ENCODE assay signal across 14 cellular contexts in the genomic region with DNA sequence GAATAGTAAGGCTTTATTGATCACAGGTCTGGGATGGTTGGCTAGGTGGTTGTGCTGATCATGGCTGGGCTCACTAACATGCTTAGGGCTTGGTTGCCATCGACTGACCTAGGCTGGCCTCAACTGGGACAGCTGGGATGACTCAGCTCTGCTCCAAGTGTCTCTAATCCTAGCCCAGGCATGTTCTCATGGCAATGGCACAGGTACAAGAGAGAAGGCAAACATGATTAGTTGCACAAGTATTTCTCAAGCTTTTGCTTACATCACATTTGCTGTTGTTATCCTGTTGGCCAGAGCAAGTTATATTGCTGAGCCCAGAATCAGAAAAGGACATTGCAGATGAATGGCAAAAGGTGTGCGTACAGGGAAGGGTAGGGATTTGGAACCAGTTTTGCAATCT.
DNase-seq lines count a peak whose midpoint lies in the region; ATAC-seq and TF ChIP-seq lines count a peak whose summit lies in the region.
"Had no signal": no experiment of that assay in that cellular context is flagged by ENCODE, and none has a peak within 500 bp of the region (broad histone marks: within the 10 kb centered on the region; RNA-seq: fewer than 3 reads in every experiment).

No MANE protein-coding gene starts in this region.

- H3K4ac ChIP-seq in mesenchymal stem cell (ENCODE audit: low read depth in 1 of 2, low read length in 2 of 2) = no peak overlapping the region

- no peak for TF ChIP-seq CTCF in AG10803 (conservative IDR thresholded peaks at IDR 0.05; ENCODE audit: low read length)

- H3K4me3 ChIP-seq in AG10803 (ENCODE audit: low read length) = no peak overlapping the region
- H3K4me3 ChIP-seq in mesenchymal stem cell (ENCODE audit: insufficient read depth in 1 of 2, low read depth in 1 of 2, low read length in 2 of 2) = no peak overlapping the region
- H3K4me3 ChIP-seq: transverse colon had no signal

- no peak overlapping the region for H2BK120ac ChIP-seq in mesenchymal stem cell (ENCODE audit: low read depth, low read length)

- H3K14ac ChIP-seq in mesenchymal stem cell (ENCODE audit: low read length in 2 of 2) = no peak overlapping the region

- no peaks in the 10 kb centered on the region for H3K9me3 Mint-ChIP-seq in activated CD8-positive, alpha-beta memory T cell treated with anti-CD3 and anti-CD28 coated beads, Interleukin-2, amount 10 ng/mL, durations not matched to agents 7 days and 5 days (ENCODE audit: low read depth)
- H3K9me3 Mint-ChIP-seq: CD8-positive, alpha-beta T cell; T-cell had no signal

- no peak overlapping the region for H2BK12ac ChIP-seq in mesenchymal stem cell (ENCODE audit: low read length in 2 of 2)

- H3K18ac ChIP-seq in mesenchymal stem cell (ENCODE audit: low read depth in 1 of 2, low read length in 2 of 2) = no peak overlapping the region

- no peaks in the 10 kb centered on the region for H3K9me3 ChIP-seq in mesenchymal stem cell (ENCODE audit: control insufficient read depth, low read length)
- H3K9me3 ChIP-seq: transverse colon had no signal

- CTCF ChIA-PET in activated CD8-positive, alpha-beta memory T cell treated with anti-CD3 and anti-CD28 coated beads, Interleukin-2, amount 10 ng/mL, durations not matched to agents 7 days and 5 days (lab: Charles Lee) = no interaction called here

- H3K27ac ChIP-seq in epithelial cell of prostate = peak overlapping the region; percentile 100
- H3K27ac ChIP-seq in mesenchymal stem cell (ENCODE audit: low read length, poor library complexity, severe bottlenecking) = no peak overlapping the region
- H3K27ac ChIP-seq: parathyroid adenoma, transverse colon had no signal

- DNase-seq in AG10803 (ENCODE audit: low read depth) = peak; percentile 54
- DNase-seq in LHCN-M2 (ENCODE audit: low read depth) = peak; percentile 59
- DNase-seq in epithelial cell of prostate (ENCODE audit: low read depth, low spot score) = peak; percentile 96
- DNase-seq in mesenchymal stem cell = peak; percentile 28
- no peak for DNase-seq in NCI-H1105 treated with DMSO at 0.1 percent for 48 hours (lab: John Stamatoyannopoulos, UW)
- no peak for DNase-seq in activated CD8-positive, alpha-beta memory T cell treated with anti-CD3 and anti-CD28 coated beads, Interleukin-2, amount 10 ng/mL, durations not matched to agents 7 days and 5 days
- DNase-seq in CD1c-positive myeloid dendritic cell (ENCODE audit: extremely low spot score) = no peak
- DNase-seq: activated CD4-positive, alpha-beta T cell treated with anti-CD3 and anti-CD28 coated beads, Interleukin-2, amount 50 U/mL, for 4 hours; CD8-positive, alpha-beta T cell; endodermal cell; T-cell; transverse colon had no signal

- 73% methylated on average over 2 of the region's 2 CpGs for WGBS in mesenchymal stem cell

- H2AK5ac ChIP-seq in mesenchymal stem cell (ENCODE audit: low read length, severe bottlenecking) = no peak overlapping the region

- no peaks in the 10 kb centered on the region for H3K79me1 ChIP-seq in mesenchymal stem cell (replicated peaks; ENCODE audit: low read length, poor library complexity, severe bottlenecking)

- H3K4me3 Mint-ChIP-seq in activated CD8-positive, alpha-beta memory T cell treated with anti-CD3 and anti-CD28 coated beads, Interleukin-2, amount 10 ng/mL, durations not matched to agents 7 days and 5 days = no peak overlapping the region
- H3K4me3 Mint-ChIP-seq: CD8-positive, alpha-beta T cell; endodermal cell; T-cell had no signal

- H4K91ac ChIP-seq in mesenchymal stem cell (ENCODE audit: low read length) = no peak overlapping the region

- H4K8ac ChIP-seq in mesenchymal stem cell (ENCODE audit: low read length) = no peak overlapping the region

- no peak overlapping the region for H3K23ac ChIP-seq in mesenchymal stem cell (ENCODE audit: low read length in 2 of 2)

- no peaks in the 10 kb centered on the region for H3K4me1 Mint-ChIP-seq in activated CD8-positive, alpha-beta memory T cell treated with anti-CD3 and anti-CD28 coated beads, Interleukin-2, amount 10 ng/mL, durations not matched to agents 7 days and 5 days
- H3K4me1 Mint-ChIP-seq: T-cell had no signal

- ATAC-seq in GM18867 (IDR thresholded peaks at IDR 0.05; ENCODE audit: unreplicated experiment) = no peak
- no peak for ATAC-seq in activated CD8-positive, alpha-beta memory T cell treated with anti-CD3 and anti-CD28 coated beads, Interleukin-2, amount 10 ng/mL, durations not matched to agents 7 days and 5 days
- ATAC-seq: CD8-positive, alpha-beta T cell; T-cell had no signal

- no peaks in the 10 kb centered on the region for H3K36me3 ChIP-seq in mesenchymal stem cell (ENCODE audit: control insufficient read depth in 1 of 2, insufficient read depth in 2 of 2, low read depth in 1 of 2, low read length in 2 of 2)
- H3K36me3 ChIP-seq: transverse colon had no signal

- H2AFZ ChIP-seq in mesenchymal stem cell (ENCODE audit: low read depth, low read length) = no peak overlapping the region
- H2AFZ ChIP-seq: parathyroid adenoma had no signal

- peak overlapping the region; percentile 38 for H3K9ac ChIP-seq in mesenchymal stem cell (ENCODE audit: low read length)
- H3K9ac ChIP-seq: parathyroid adenoma had no signal

- H3K36me3 Mint-ChIP-seq in activated CD8-positive, alpha-beta memory T cell treated with anti-CD3 and anti-CD28 coated beads, Interleukin-2, amount 10 ng/mL, durations not matched to agents 7 days and 5 days = no peaks in the 10 kb centered on the region
- H3K36me3 Mint-ChIP-seq: CD8-positive, alpha-beta T cell; T-cell had no signal

- H3K27me3 Mint-ChIP-seq in activated CD8-positive, alpha-beta memory T cell treated with anti-CD3 and anti-CD28 coated beads, Interleukin-2, amount 10 ng/mL, durations not matched to agents 7 days and 5 days = peaks cover 7% of the 10 kb centered on the region

- no peaks in the 10 kb centered on the region for H3K4me1 ChIP-seq in mesenchymal stem cell (ENCODE audit: control insufficient read depth, insufficient read depth, low read depth, low read length)
- H3K4me1 ChIP-seq: transverse colon had no signal

- no peak overlapping the region for H2BK15ac ChIP-seq in mesenchymal stem cell (ENCODE audit: low read depth, poor library complexity, severe bottlenecking)

- H2BK5ac ChIP-seq in mesenchymal stem cell (ENCODE audit: low read depth, low read length, poor library complexity, severe bottlenecking) = no peak overlapping the region

- peaks cover 30 to 53% of the 10 kb centered on the region in 2 experiments for H3K27me3 ChIP-seq in mesenchymal stem cell (ENCODE audit: control insufficient read depth in 1 of 2, insufficient read depth in 1 of 2, low read length in 2 of 2)
- H3K27me3 ChIP-seq: transverse colon had no signal

- no peak overlapping the region for H3K27ac Mint-ChIP-seq in activated CD8-positive, alpha-beta memory T cell treated with anti-CD3 and anti-CD28 coated beads, Interleukin-2, amount 10 ng/mL, durations not matched to agents 7 days and 5 days
- H3K27ac Mint-ChIP-seq: CD8-positive, alpha-beta T cell; endodermal cell; T-cell had no signal

- no peak overlapping the region for H3K4me2 ChIP-seq in mesenchymal stem cell (ENCODE audit: low read length, poor library complexity, severe bottlenecking)

Comparison
In these comparisons a context has a peak if more than half of its experiments do, and no peak if none do; other contexts are left out.
1. DNase-seq: peak in AG10803 (single experiment), LHCN-M2 (single experiment), epithelial cell of prostate (single experiment) and mesenchymal stem cell (single experiment); none in NCI-H1105 treated with DMSO at 0.1 percent for 48 hours (single experiment), activated CD8-positive, alpha-beta memory T cell treated with anti-CD3 and anti-CD28 coated beads, Interleukin-2, amount 10 ng/mL, durations not matched to agents 7 days and 5 days (single experiment) and CD1c-positive myeloid dendritic cell (single experiment).